ENCODE assay signal across 33 cellular contexts in the genomic region with DNA sequence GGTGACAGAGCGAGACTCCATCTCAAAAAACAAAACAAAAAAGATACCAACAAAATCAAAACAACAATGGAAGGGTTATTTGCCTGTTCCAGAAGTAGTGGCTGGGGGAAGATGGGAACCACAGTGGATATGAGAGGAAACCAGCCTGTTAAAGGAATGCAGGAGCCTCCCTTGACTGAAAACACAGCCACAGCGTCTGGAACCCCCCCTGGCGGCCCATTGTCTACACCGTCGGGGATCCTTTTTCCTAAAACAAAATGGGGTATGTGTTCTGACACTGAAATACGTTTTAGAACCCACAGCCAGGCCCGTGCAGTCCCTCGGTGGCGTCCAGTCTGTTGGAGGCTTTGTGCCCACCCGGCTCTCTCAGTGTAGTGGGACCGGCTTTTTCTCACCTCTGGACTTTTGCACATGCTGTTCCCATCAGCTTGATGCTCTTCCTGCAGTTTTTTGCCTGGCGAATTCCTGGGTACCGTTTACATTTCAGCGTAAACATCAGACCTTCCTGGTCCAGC. TPM values are rescaled to one million over a fixed set of nuclear protein-coding genes. Genes with fewer than 3 reads are reported as not detected.
"Had no signal": no experiment of that assay in that cellular context is flagged by ENCODE, and none has a peak within 500 bp of the region (broad histone marks: within the 10 kb centered on the region; RNA-seq: fewer than 3 reads in every experiment).

No MANE protein-coding gene starts in this region.

- H3K27me3 ChIP-seq: adrenal gland, cardiac muscle cell, heart right ventricle, testis, transverse colon had no signal

- H3K27ac ChIP-seq: adrenal gland, cardiac muscle cell, heart right ventricle, parathyroid adenoma, testis, transverse colon, VCaP had no signal

- H3K9me3 ChIP-seq: adrenal gland, heart right ventricle, testis, transverse colon had no signal

- H3K27me3 Mint-ChIP-seq: activated CD4-positive, alpha-beta memory T cell treated with anti-CD3 and anti-CD28 coated beads for 36 hours; activated CD4-positive, alpha-beta T cell treated with anti-CD3 and anti-CD28 coated beads, Interleukin-2, amount 10 ng/mL, durations not matched to agents 24 days and 14 days; activated naive CD8-positive, alpha-beta T cell treated with anti-CD3 and anti-CD28 coated beads for 36 hours; brain; naive thymus-derived CD8-positive, alpha-beta T cell; T-cell had no signal

- H3K4me3 Mint-ChIP-seq: activated CD4-positive, alpha-beta memory T cell treated with anti-CD3 and anti-CD28 coated beads for 36 hours; activated CD4-positive, alpha-beta T cell treated with anti-CD3 and anti-CD28 coated beads, Interleukin-2, amount 10 ng/mL, durations not matched to agents 24 days and 14 days; activated naive CD4-positive, alpha-beta T cell treated with anti-CD3 and anti-CD28 coated beads for 36 hours; activated naive CD8-positive, alpha-beta T cell treated with anti-CD3 and anti-CD28 coated beads for 36 hours; activated T-helper 1 cell treated with anti-CD3 and anti-CD28 coated beads, Interleukin-12 subunit alpha, Interleukin-12 subunit beta, Interleukin-2, Interleukin-4 antibody, amounts not matched to agents 30 ng/mL and 10 ng/mL and 1 ng/mL, durations not matched to agents 14 hours and 24 hours and 36 hours; naive thymus-derived CD8-positive, alpha-beta T cell; neural crest cell; T-cell; T-helper 2 cell treated with Interferon-gamma antibody and Interleukin-4, amounts not matched to agents 5 μg/mL and 100 μg/mL, for 36 hours had no signal

- H3K4me1 Mint-ChIP-seq: activated CD4-positive, alpha-beta T cell treated with anti-CD3 and anti-CD28 coated beads, Interleukin-2, amount 10 ng/mL, durations not matched to agents 24 days and 14 days; activated naive CD8-positive, alpha-beta T cell treated with anti-CD3 and anti-CD28 coated beads for 36 hours; brain; neural crest cell had no signal

- ATAC-seq: activated CD4-positive, CD25-positive, alpha-beta regulatory T cell treated with anti-CD3 and anti-CD28 coated beads, Interleukin-2, amount 50 U/mL, for 24 hours; heart right ventricle; left colon; naive thymus-derived CD8-positive, alpha-beta T cell; right cardiac atrium; stimulated activated naive CD8-positive, alpha-beta T cell treated with anti-CD3 and anti-CD28 coated beads, Interleukin-15, Interleukin-2, amounts not matched to agents 100 U/mL and 50 U/mL, for 24 hours; T-cell had no signal

- DNase-seq: activated CD4-positive, alpha-beta memory T cell treated with anti-CD3 and anti-CD28 coated beads for 36 hours; activated CD4-positive, alpha-beta T cell treated with anti-CD3 and anti-CD28 coated beads, Interleukin-2, amount 10 ng/mL, durations not matched to agents 24 days and 14 days; activated CD8-positive, alpha-beta memory T cell treated with anti-CD3 and anti-CD28 coated beads, Interleukin-2, amount 50 U/mL, for 4 hours; activated effector memory CD4-positive, alpha-beta T cell treated with anti-CD3 and anti-CD28 coated beads, Interleukin-2, amount 50 U/mL, for 16 hours; activated naive CD4-positive, alpha-beta T cell treated with anti-CD3 and anti-CD28 coated beads for 36 hours; activated naive CD8-positive, alpha-beta T cell treated with anti-CD3 and anti-CD28 coated beads for 36 hours; activated T-cell treated with anti-CD3 and anti-CD28 coated beads, Interleukin-2, amount 50 U/mL, for 1 hour; aorta; foreskin fibroblast; heart right ventricle; left colon; naive thymus-derived CD8-positive, alpha-beta T cell; nucleus accumbens; stimulated activated CD4-positive, alpha-beta T cell treated with anti-CD3 and anti-CD28 coated beads, Interleukin-2, amount 100 ng/mL, for 48 hours; stimulated activated naive CD8-positive, alpha-beta T cell treated with anti-CD3 and anti-CD28 coated beads, Interleukin-15, Interleukin-2, amounts not matched to agents 100 U/mL and 50 U/mL, for 24 hours; T-cell; testis; transverse colon had no signal

- FAIRE-seq: islet of Langerhans had no signal

- H3K4me3 ChIP-seq: adrenal gland, cardiac muscle cell, heart right ventricle, testis, transverse colon had no signal

- H2AFZ ChIP-seq: parathyroid adenoma had no signal

- H3K27ac Mint-ChIP-seq: activated CD4-positive, alpha-beta memory T cell treated with anti-CD3 and anti-CD28 coated beads for 36 hours; activated CD4-positive, alpha-beta T cell treated with anti-CD3 and anti-CD28 coated beads, Interleukin-2, amount 10 ng/mL, durations not matched to agents 24 days and 14 days; activated naive CD4-positive, alpha-beta T cell treated with anti-CD3 and anti-CD28 coated beads for 36 hours; activated naive CD8-positive, alpha-beta T cell treated with anti-CD3 and anti-CD28 coated beads for 36 hours; activated T-helper 1 cell treated with anti-CD3 and anti-CD28 coated beads, Interleukin-12 subunit alpha, Interleukin-12 subunit beta, Interleukin-2, Interleukin-4 antibody, amounts not matched to agents 30 ng/mL and 10 ng/mL and 1 ng/mL, durations not matched to agents 14 hours and 24 hours and 36 hours; T-cell; T-helper 2 cell treated with Interferon-gamma antibody and Interleukin-4, amounts not matched to agents 5 μg/mL and 100 μg/mL, for 36 hours had no signal

- H3K4me1 ChIP-seq: adrenal gland, heart right ventricle, parathyroid adenoma, testis, transverse colon had no signal

- H3K9me3 Mint-ChIP-seq: activated CD4-positive, alpha-beta memory T cell treated with anti-CD3 and anti-CD28 coated beads for 36 hours; activated naive CD4-positive, alpha-beta T cell treated with anti-CD3 and anti-CD28 coated beads for 36 hours; activated naive CD8-positive, alpha-beta T cell treated with anti-CD3 and anti-CD28 coated beads for 36 hours; activated T-helper 1 cell treated with anti-CD3 and anti-CD28 coated beads, Interleukin-12 subunit alpha, Interleukin-12 subunit beta, Interleukin-2, Interleukin-4 antibody, amounts not matched to agents 30 ng/mL and 10 ng/mL and 1 ng/mL, durations not matched to agents 14 hours and 24 hours and 36 hours; brain; naive thymus-derived CD8-positive, alpha-beta T cell; neural crest cell; T-cell; T-helper 2 cell treated with Interferon-gamma antibody and Interleukin-4, amounts not matched to agents 5 μg/mL and 100 μg/mL, for 36 hours had no signal

- H3K9ac ChIP-seq: parathyroid adenoma had no signal

- H3K79me2 ChIP-seq: parathyroid adenoma had no signal

RNA-seq across cellular contexts. Expression of a gene that starts 57.5 kb away (rescaled TPM):
- total RNA-seq: activated CD4-positive, alpha-beta memory T cell treated with anti-CD3 and anti-CD28 coated beads for 36 hours; activated CD4-positive, alpha-beta T cell treated with anti-CD3 and anti-CD28 coated beads, Interleukin-2, amount 10 ng/mL, durations not matched to agents 24 days and 14 days; activated CD8-positive, alpha-beta memory T cell treated with anti-CD3 and anti-CD28 coated beads for 36 hours; activated naive CD4-positive, alpha-beta T cell treated with anti-CD3 and anti-CD28 coated beads for 36 hours; activated naive CD8-positive, alpha-beta T cell treated with anti-CD3 and anti-CD28 coated beads for 36 hours; activated T-helper 1 cell treated with anti-CD3 and anti-CD28 coated beads, Interleukin-12 subunit alpha, Interleukin-12 subunit beta, Interleukin-2, Interleukin-4 antibody, amounts not matched to agents 30 ng/mL and 10 ng/mL and 1 ng/mL, durations not matched to agents 14 hours and 24 hours and 36 hours; aorta; cardiac muscle cell; chondrocyte; esophagus mucosa; heart right ventricle; left colon; naive thymus-derived CD8-positive, alpha-beta T cell; right cardiac atrium; T-cell; transverse colon had no signal
- polyA plus RNA-seq: aorta; cardiac muscle cell; heart right ventricle; naive thymus-derived CD8-positive, alpha-beta T cell; right cardiac atrium; urinary bladder had no signal
